ENCODE assay signal across 14 cellular contexts in the genomic region with DNA sequence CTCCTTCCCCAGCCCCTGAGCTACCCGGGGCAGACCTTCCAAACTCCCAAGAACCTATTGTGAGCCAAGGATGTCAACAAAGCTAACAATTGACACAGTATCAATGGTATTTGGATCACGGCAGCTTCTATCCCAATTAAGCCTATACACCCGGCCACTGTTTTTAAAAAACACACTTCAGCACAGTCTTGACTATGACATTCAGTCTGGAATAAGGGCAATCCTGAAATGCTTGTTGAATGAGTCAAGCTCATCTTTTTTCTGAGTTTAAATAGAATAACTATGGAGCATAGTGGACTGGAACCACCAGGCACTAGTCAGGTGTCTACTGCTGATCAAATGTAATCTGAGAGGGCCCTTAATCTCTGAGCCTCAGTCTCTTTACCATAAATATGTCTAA. TPM values are rescaled to one million over a fixed set of nuclear protein-coding genes. Genes with fewer than 3 reads are reported as not detected.
A peak's percentile ranks its signal among the peaks of the same experiment; 100 is the strongest.
DNase-seq lines count a peak whose midpoint lies in the region; ATAC-seq, FAIRE-seq and TF ChIP-seq lines count a peak whose summit lies in the region.
"Had no signal": no experiment of that assay in that cellular context is flagged by ENCODE, and none has a peak within 500 bp of the region (broad histone marks: within the 10 kb centered on the region; RNA-seq: fewer than 3 reads in every experiment).

No MANE protein-coding gene starts in this region.

- no peak overlapping the region for H3K27ac Mint-ChIP-seq in CD8-positive, alpha-beta memory T cell

- no peaks in the 10 kb centered on the region for H3K9me3 Mint-ChIP-seq in CD8-positive, alpha-beta memory T cell
- H3K9me3 Mint-ChIP-seq: nephron had no signal

- CTCF ChIA-PET in CD8-positive, alpha-beta memory T cell (lab: Charles Lee) = no interaction called here

- POLR2A ChIA-PET in CD8-positive, alpha-beta memory T cell (lab: Charles Lee) = no interaction called here

- 63 to 74% (median 68%) methylated on average over 3 of the region's 3 CpGs for WGBS in psoas muscle, 3 donors

- TF ChIP-seq CTCF in fibroblast of pulmonary artery (IDR thresholded peaks at IDR 0.05; ENCODE audit: low read length, missing control alignments) (no peak), psoas muscle (IDR thresholded peaks at IDR 0.05) (no peak)

- H3K4me1 Mint-ChIP-seq in CD8-positive, alpha-beta memory T cell = peaks cover 4 to 8% (median 8%) of the 10 kb centered on the region in 3 donors

- H3K36me3 Mint-ChIP-seq in CD8-positive, alpha-beta memory T cell = no peaks in the 10 kb centered on the region

- DNase-seq in EL = peak; percentile 86
- peak; percentile 31 for DNase-seq in RCC 7860 (ENCODE audit: low spot score)
- DNase-seq in fibroblast of pulmonary artery (ENCODE audit: low read depth) = peak; percentile 47
- DNase-seq in psoas muscle = no peak
- DNase-seq in CD8-positive, alpha-beta memory T cell = no peak
- no peak for DNase-seq in AML-193 (lab: John Stamatoyannopoulos, UW)
- DNase-seq in posterior vena cava (ENCODE audit: low spot score) = no peak
- DNase-seq: activated T-cell treated with anti-CD3 and anti-CD28 coated beads, Interleukin-2, amount 50 U/mL, for 1 hour; COR-L47; erythroblast; NCI-H2171 treated with DMSO at 0.1 percent for 48 hours; Peyer's patch had no signal

- H3K4me3 ChIP-seq in fibroblast of pulmonary artery (replicated peaks; ENCODE audit: low read depth, low read length) (no peak overlapping the region), psoas muscle (peak overlapping the region; percentile 4)
- no peak overlapping the region for H3K4me3 ChIP-seq in CD8-positive, alpha-beta memory T cell (ENCODE audit: low read length)
- H3K4me3 ChIP-seq: Peyer's patch had no signal

- ATAC-seq in psoas muscle (no peak), GM21723 (IDR thresholded peaks at IDR 0.05; ENCODE audit: unreplicated experiment) (no peak)

- no peaks in the 10 kb centered on the region for H3K27me3 ChIP-seq in psoas muscle (ENCODE audit: insufficient read depth in 3 of 3, low read length in 2 of 3)
- peaks cover 5% of the 10 kb centered on the region for H3K27me3 ChIP-seq in CD8-positive, alpha-beta memory T cell (ENCODE audit: insufficient read depth, low read length, poor library complexity, severe bottlenecking)
- H3K27me3 ChIP-seq: Peyer's patch had no signal

- no peak for FAIRE-seq in RCC 7860 (lab: Jason Lieb, UNC)

- no peaks in the 10 kb centered on the region for H3K9me3 ChIP-seq in psoas muscle
- H3K9me3 ChIP-seq in CD8-positive, alpha-beta memory T cell (ENCODE audit: low read length) = no peaks in the 10 kb centered on the region
- H3K9me3 ChIP-seq: Peyer's patch had no signal

- peak overlapping the region; percentile 55 for H3K27ac ChIP-seq in psoas muscle
- no peak overlapping the region for H3K27ac ChIP-seq in CD8-positive, alpha-beta memory T cell (ENCODE audit: low read depth, low read length)
- H3K27ac ChIP-seq: Peyer's patch had no signal

- intact Hi-C loops in psoas muscle (cut with DNase I) = no loop called here
- intact Hi-C loops in posterior vena cava (cut with DNase I) = no loop called here

- H3K4me3 Mint-ChIP-seq in CD8-positive, alpha-beta memory T cell = no peak overlapping the region
- H3K4me3 Mint-ChIP-seq: nephron had no signal

- H3K27me3 Mint-ChIP-seq in CD8-positive, alpha-beta memory T cell = peaks cover 30 to 53% of the 10 kb centered on the region in 2 donors

- H3K36me3 ChIP-seq in psoas muscle (ENCODE audit: insufficient read depth in 1 of 2, low read depth in 1 of 2) = no peaks in the 10 kb centered on the region
- no peaks in the 10 kb centered on the region for H3K36me3 ChIP-seq in CD8-positive, alpha-beta memory T cell (ENCODE audit: insufficient read depth, low read length)
- H3K36me3 ChIP-seq: Peyer's patch had no signal

- peaks cover 23% of the 10 kb centered on the region for H3K4me1 ChIP-seq in psoas muscle
- no peaks in the 10 kb centered on the region for H3K4me1 ChIP-seq in CD8-positive, alpha-beta memory T cell (ENCODE audit: insufficient read depth, low read length)
- H3K4me1 ChIP-seq: Peyer's patch had no signal

RNA-seq across cellular contexts. Expression of a gene that starts 5.7 kb away (rescaled TPM):
- total RNA-seq in psoas muscle = 10 to 100 TPM; 13.6 to 24.3 (median 19.9) TPM
- polyA plus RNA-seq in psoas muscle = 1 to 10 TPM; 4.8 to 8.6 (median 6.0) TPM
- total RNA-seq in CD8-positive, alpha-beta memory T cell = under 1 TPM in 1 of 2 experiments, not detected in 1; 0.04 TPM
- not detected for polyA plus RNA-seq in CD8-positive, alpha-beta memory T cell
- 10 to 100 TPM; 13.1 to 19.7 TPM for total RNA-seq in posterior vena cava

Comparison
In these comparisons a context has a peak if more than half of its experiments do, and no peak if none do; other contexts are left out.
1. DNase-seq: peak in EL (single experiment), RCC 7860 (single experiment) and fibroblast of pulmonary artery (single experiment); none in psoas muscle (0 of 2), CD8-positive, alpha-beta memory T cell (0 of 5), AML-193 (0 of 2) and posterior vena cava (single experiment).
2. RNA of a gene that starts 5.7 kb away (total RNA-seq): 13.6 to 24.3 TPM in psoas muscle and 13.1 to 19.7 TPM in posterior vena cava; 0.04 TPM in CD8-positive, alpha-beta memory T cell; every median in the first group is over 10 times any median in the second.